In the genomic region with DNA sequence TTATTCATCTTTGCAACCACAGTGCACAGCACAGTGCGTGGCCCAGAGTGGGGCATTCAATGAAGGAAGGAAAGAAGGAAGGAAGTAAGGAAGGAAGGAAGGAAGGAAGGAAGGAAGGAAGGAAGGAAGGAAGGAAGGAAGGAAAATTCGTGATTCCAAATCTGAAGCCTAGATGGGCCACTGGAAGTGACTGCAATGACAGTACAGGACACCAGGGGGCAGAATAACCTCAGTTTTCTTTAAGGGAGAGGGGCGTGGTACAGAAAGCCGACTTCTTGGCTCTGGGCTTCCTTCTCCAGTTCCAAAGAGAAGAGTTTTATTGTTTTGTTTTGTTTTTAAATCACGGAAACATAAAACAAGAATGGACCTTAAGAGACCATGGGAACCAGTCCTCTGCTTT, we compare ENCODE assay signal across 8 cellular contexts. TPM values are rescaled to one million over a fixed set of nuclear protein-coding genes. Genes with fewer than 3 reads are reported as not detected.
A peak's percentile ranks its signal among the peaks of the same experiment; 100 is the strongest.
DNase-seq lines count a peak whose midpoint lies in the region; ATAC-seq and TF ChIP-seq lines count a peak whose summit lies in the region.

No MANE protein-coding gene starts in this region.

- H3K9me3 Mint-ChIP-seq in activated T-cell treated with anti-CD3 and anti-CD28 coated beads, Interleukin-2, amount 50 U/mL, for 72 hours, result no peaks in the 10 kb centered on the region

- H3K36me3 ChIP-seq in PC-9 (ENCODE audit: low read depth), result no peaks in the 10 kb centered on the region
- no peaks in the 10 kb centered on the region for H3K36me3 ChIP-seq in uterus

- BruUV-seq in PC-9 (replicated peaks; lab: Mats Ljungman, UMichigan), result no TSS peak

- H3K79me2 ChIP-seq in PC-9 (ENCODE audit: low read depth), result no peaks in the 10 kb centered on the region

- DNase-seq in DMS53 (lab: John Stamatoyannopoulos, UW), result peak; percentile 66
- DNase-seq in HK-2 (ENCODE audit: unreplicated experiment), result peak; percentile 50
- peak; percentile 48 to 55 for DNase-seq in PC-9
- DNase-seq in activated T-cell treated with anti-CD3 and anti-CD28 coated beads, Interleukin-2, amount 50 U/mL, for 72 hours, result peak; percentile 52 to 53
- DNase-seq in fibroblast of the aortic adventitia (ENCODE audit: low read depth), result peak; percentile 68
- DNase-seq in nucleus accumbens (lab: John Stamatoyannopoulos, UW), result peak in 39 of 56 donors; percentile 0 to 70 (median 13)
- peak; percentile 57 to 72 for DNase-seq in uterus

- H3K4me1 Mint-ChIP-seq in activated T-cell treated with anti-CD3 and anti-CD28 coated beads, Interleukin-2, amount 50 U/mL, for 72 hours (ENCODE audit: low read depth), result peaks cover 20% of the 10 kb centered on the region

- peak overlapping the region in 1 of 2 donors; percentile 2 for H3K4me3 Mint-ChIP-seq in activated T-cell treated with anti-CD3 and anti-CD28 coated beads, Interleukin-2, amount 50 U/mL, for 72 hours

- POLR2A ChIA-PET in PC-9 (lab: Charles Lee; ENCODE audit: unreplicated experiment), result no interaction called here

- peak; percentile 41 to 56 for ATAC-seq in activated T-cell treated with anti-CD3 and anti-CD28 coated beads, Interleukin-2, amount 50 U/mL, for 72 hours (replicated peaks in 1 of 2)
- no peak for ATAC-seq in HG02642 (IDR thresholded peaks at IDR 0.05; ENCODE audit: poor library complexity, unreplicated experiment)

- H3K9me3 ChIP-seq in PC-9 (ENCODE audit: insufficient read depth, low read depth) (no peaks in the 10 kb centered on the region), uterus (no peaks in the 10 kb centered on the region)

- H3K4me3 ChIP-seq in PC-9 (no peak overlapping the region), fibroblast of the aortic adventitia (ENCODE audit: low read depth, low read length) (no peak overlapping the region), uterus (no peak overlapping the region)

- H3K27ac ChIP-seq in PC-9 (no peak overlapping the region), uterus (no peak overlapping the region)

- CTCF ChIA-PET in PC-9 (lab: Charles Lee), result interaction anchor here (0.8 kb wide), 1 partner anchor 36 kb away, joined by 10 read pairs; no protein-coding TSS in a partner anchor

- TF ChIP-seq CTCF in PC-9 (conservative IDR thresholded peaks at IDR 0.05) (peak; percentile 89), fibroblast of the aortic adventitia (IDR thresholded peaks at IDR 0.05; ENCODE audit: insufficient read depth, low read length) (peak; percentile 73), uterus (IDR thresholded peaks at IDR 0.05) (peak; percentile 67 to 83 (median 78))

- no peaks in the 10 kb centered on the region for H3K36me3 Mint-ChIP-seq in activated T-cell treated with anti-CD3 and anti-CD28 coated beads, Interleukin-2, amount 50 U/mL, for 72 hours (ENCODE audit: insufficient read depth in 2 of 2)

- H3F3A ChIP-seq in PC-9 (ENCODE audit: insufficient read depth, low read depth), result peaks cover 11% of the 10 kb centered on the region; the same call in 1 of the 2 replicates

- no peaks in the 10 kb centered on the region for H4K20me1 ChIP-seq in PC-9 (ENCODE audit: insufficient read depth)

- H3K27me3 ChIP-seq in PC-9 (ENCODE audit: insufficient read depth, low read depth) (no peaks in the 10 kb centered on the region), uterus (no peaks in the 10 kb centered on the region)

- no peaks in the 10 kb centered on the region for H3K9me2 ChIP-seq in PC-9 (ENCODE audit: insufficient read depth)

- H3K27me3 Mint-ChIP-seq in activated T-cell treated with anti-CD3 and anti-CD28 coated beads, Interleukin-2, amount 50 U/mL, for 72 hours (ENCODE audit: low read depth), result peaks cover 39% of the 10 kb centered on the region

- 0 out of 2 replicates have a peak overlapping the region, but pooled peaks have one; percentile 11 for H3K4me2 ChIP-seq in PC-9

- intact Hi-C loops in PC-9 (cut with micrococcal nuclease; ENCODE audit: unreplicated experiment) (loop anchor here (1.0 to 10.0 kb wide), 7 partner anchors 30 to 1310 kb away; no protein-coding TSS in a partner anchor), uterus (cut with DNase I; ENCODE audit: low total_unique reads) (loop anchor here (10.0 kb wide), 1 partner anchor 118 kb away; no protein-coding TSS in a partner anchor)

- no peak overlapping the region for H2AFZ ChIP-seq in PC-9

- TF ChIP-seq POLR2A in uterus (IDR thresholded peaks at IDR 0.05), result no peak

- H3K27ac Mint-ChIP-seq in activated T-cell treated with anti-CD3 and anti-CD28 coated beads, Interleukin-2, amount 50 U/mL, for 72 hours, result no peak overlapping the region

- peaks cover 6% of the 10 kb centered on the region; the same call in 1 of the 2 replicates for H3K4me1 ChIP-seq in PC-9 (replicated peaks; ENCODE audit: insufficient read depth)
- no peaks in the 10 kb centered on the region for H3K4me1 ChIP-seq in uterus

RNA-seq across cellular contexts. Expression of a gene that starts 47.8 kb away (rescaled TPM):
- total RNA-seq in PC-9 (2021) (0.13 TPM in 2 replicates), fibroblast of the aortic adventitia (ENCODE audit: low replicate concordance) (0.54 and 3.8 TPM in 2 replicates), uterus (1 to 10 TPM in 2 of 4 donors, not detected in 2; 1.3 to 2.6 TPM)
- total RNA-seq in activated T-cell treated with anti-CD3 and anti-CD28 coated beads, Interleukin-2, amount 50 U/mL, for 72 hours, result under 1 TPM; 0.14 to 0.23 TPM

Comparison
In these comparisons a context has a peak if more than half of its experiments do, and no peak if none do; other contexts are left out.
1. DNase-seq: peak in every context shown above with its lines; median percentile 68 in fibroblast of the aortic adventitia; 66 in DMS53; 64 in uterus; 52 in activated T-cell treated with anti-CD3 and anti-CD28 coated beads, Interleukin-2, amount 50 U/mL, for 72 hours; 52 in PC-9; 50 in HK-2; 13 in nucleus accumbens.